1 cellular context compared by ENCODE assay signal in genomic region chr19:48363500-48363809, GRCh38.
TF ChIP-seq lines count a peak whose summit lies in the region.

No MANE protein-coding gene starts in this region.

TF ChIP-seq in HepG2, 621 proteins besides CTCF, POLR2A, EP300 and RAD21 (continued from another document and continues in another):
- TF ChIP-seq DZIP1 (CRISPR knock-in tag; IDR thresholded peaks at IDR 0.05) (peak; percentile 14; the same call in 1 of the 2 replicates), ZFY (CRISPR knock-in tag; IDR thresholded peaks at IDR 0.05) (peak; percentile 57), SSRP1 (CRISPR knock-in tag; IDR thresholded peaks at IDR 0.05) (peak; percentile 61; the same call in 1 of the 2 replicates), TFE3 (CRISPR knock-in tag; IDR thresholded peaks at IDR 0.05) (no peak), TBX2 (CRISPR knock-in tag; IDR thresholded peaks at IDR 0.05; ENCODE audit: borderline replicate concordance) (no peak), ETS1 (CRISPR knock-in tag; IDR thresholded peaks at IDR 0.05) (no peak), GLI4 (CRISPR knock-in tag; IDR thresholded peaks at IDR 0.05; ENCODE audit: borderline replicate concordance) (no peak), ONECUT2 (CRISPR knock-in tag; IDR thresholded peaks at IDR 0.05) (0 out of 2 replicates have a peak, but pooled peaks have one; percentile 40), AKNA (CRISPR knock-in tag; IDR thresholded peaks at IDR 0.05; ENCODE audit: borderline replicate concordance) (0 out of 2 replicates have a peak, but pooled peaks have one; percentile 46), ZNF574 (CRISPR knock-in tag; IDR thresholded peaks at IDR 0.05) (0 out of 2 replicates have a peak, but pooled peaks have one; percentile 14), ZBTB4 (CRISPR knock-in tag; IDR thresholded peaks at IDR 0.05; ENCODE audit: borderline replicate concordance) (no peak), ZNF773 (CRISPR knock-in tag; IDR thresholded peaks at IDR 0.05; ENCODE audit: borderline replicate concordance) (0 out of 2 replicates have a peak, but pooled peaks have one; percentile 76), HDAC1 (CRISPR knock-in tag; IDR thresholded peaks at IDR 0.05) (no peak), ZBTB7A (CRISPR knock-in tag; IDR thresholded peaks at IDR 0.05) (0 out of 2 replicates have a peak, but pooled peaks have one; percentile 48), MYNN (CRISPR knock-in tag; IDR thresholded peaks at IDR 0.05; ENCODE audit: low read depth) (no peak), ZNF598 (CRISPR knock-in tag; IDR thresholded peaks at IDR 0.05; ENCODE audit: borderline replicate concordance) (0 out of 2 replicates have a peak, but pooled peaks have one; percentile 56), ZNF18 (CRISPR knock-in tag; IDR thresholded peaks at IDR 0.05; ENCODE audit: insufficient replicate concordance) (no peak), ZNF501 (CRISPR knock-in tag; IDR thresholded peaks at IDR 0.05) (peak; percentile 92; the same call in 1 of the 2 replicates), AFF4 (CRISPR knock-in tag; IDR thresholded peaks at IDR 0.05) (peak; percentile 85), ZNF232 (CRISPR knock-in tag; IDR thresholded peaks at IDR 0.05; ENCODE audit: borderline replicate concordance) (0 out of 2 replicates have a peak, but pooled peaks have one; percentile 82), GATAD2A (CRISPR knock-in tag; IDR thresholded peaks at IDR 0.05) (0 out of 2 replicates have a peak, but pooled peaks have one; percentile 29), FUBP1 (CRISPR knock-in tag; IDR thresholded peaks at IDR 0.05; ENCODE audit: borderline replicate concordance) (no peak), ZNF616 (CRISPR knock-in tag; IDR thresholded peaks at IDR 0.05; ENCODE audit: low read depth) (0 out of 2 replicates have a peak, but pooled peaks have one; percentile 47), RBM22 (optimal IDR thresholded peaks at IDR 0.05; ENCODE audit: low read length) (peak; percentile 65), RBFOX2 (IDR thresholded peaks at IDR 0.05; ENCODE audit: low read depth, low read length) (peak; percentile 67)
